In genomic region chr19:33177417-33177976, GRCh38 we compare ENCODE assay signal across 8 cellular contexts. TPM values are rescaled to one million over a fixed set of nuclear protein-coding genes. Genes with fewer than 3 reads are reported as not detected.
A peak's percentile ranks its signal among the peaks of the same experiment; 100 is the strongest.
DNase-seq lines count a peak whose midpoint lies in the region; ATAC-seq lines count a peak whose summit lies in the region.

No MANE protein-coding gene starts in this region.

- H3K4me1 ChIP-seq in CD4-positive, alpha-beta memory T cell (ENCODE audit: insufficient read depth, low read length): peaks cover 37% of the 10 kb centered on the region

- no peaks in the 10 kb centered on the region for H3K27me3 ChIP-seq in CD4-positive, alpha-beta memory T cell (ENCODE audit: insufficient read depth, low read length)

- H3K4me3 Mint-ChIP-seq in CD4-positive, alpha-beta memory T cell: peak overlapping the region; percentile 95 to 99 (median 98)
- H3K4me3 Mint-ChIP-seq in activated CD4-positive, alpha-beta memory T cell treated with anti-CD3 and anti-CD28 coated beads, Interleukin-2, amount 10 ng/mL, durations not matched to agents 7 days and 5 days: peak overlapping the region; percentile 96

- CTCF ChIA-PET in CD4-positive, alpha-beta memory T cell (lab: Charles Lee; ENCODE audit: partially characterized antibody): interaction anchor here (0.7 to 4.8 kb wide), 18 partner anchors 8 to 229 kb away, joined by 3 to 43 read pairs (median 6); partner anchors contain the start of gene CEBPG
- CTCF ChIA-PET in activated CD4-positive, alpha-beta memory T cell treated with anti-CD3 and anti-CD28 coated beads, Interleukin-2, amount 10 ng/mL, durations not matched to agents 7 days and 5 days (lab: Charles Lee): interaction anchor here (1.0 to 4.2 kb wide), 19 partner anchors 8 to 501 kb away, joined by 3 to 72 read pairs (median 5); partner anchors contain the start of genes CEP89, FAAP24, GPATCH1 and NUDT19

- peaks cover 21 to 53% (median 37%) of the 10 kb centered on the region in 4 donors for H3K4me1 Mint-ChIP-seq in CD4-positive, alpha-beta memory T cell
- peaks cover 29% of the 10 kb centered on the region for H3K4me1 Mint-ChIP-seq in activated CD4-positive, alpha-beta memory T cell treated with anti-CD3 and anti-CD28 coated beads, Interleukin-2, amount 10 ng/mL, durations not matched to agents 7 days and 5 days

- POLR2A ChIA-PET in CD4-positive, alpha-beta memory T cell (lab: Charles Lee; ENCODE audit: partially characterized antibody): interaction anchor here (0.8 to 5.2 kb wide), 17 partner anchors 8 to 832 kb away, joined by 3 to 160 read pairs (median 6); partner anchors contain the start of genes CEBPG, CEP89, FAAP24 and GPATCH1
- POLR2A ChIA-PET in activated CD4-positive, alpha-beta memory T cell treated with anti-CD3 and anti-CD28 coated beads, Interleukin-2, amount 10 ng/mL, durations not matched to agents 7 days and 5 days (lab: Charles Lee): interaction anchor here (0.8 to 6.3 kb wide), 17 partner anchors 11 to 1250 kb away, joined by 3 to 119 read pairs (median 7); partner anchors contain the start of genes CEBPG, CEP89, DPY19L3 and FAAP24

- ATAC-seq in GM18870 (IDR thresholded peaks at IDR 0.05; ENCODE audit: unreplicated experiment) (peak; percentile 14), HG02970 (IDR thresholded peaks at IDR 0.05; ENCODE audit: low FRiP score, unreplicated experiment) (no peak)

- intact Hi-C loops in CD4-positive, alpha-beta memory T cell (cut with micrococcal nuclease): loop anchor here (1.0 to 5.0 kb wide), 10 partner anchors 17 to 1077 kb away; partner anchors contain the start of genes ANKRD27, CEBPG, FAAP24 and GARRE1

- H3K4me3 ChIP-seq in CD4-positive, alpha-beta memory T cell (ENCODE audit: low read length in 2 of 2): peak overlapping the region; percentile 71 to 76
- H3K4me3 ChIP-seq in skeletal muscle cell (ENCODE audit: low read depth, low read length): peak overlapping the region; percentile 55

- peaks cover 0 to 4% of the 10 kb centered on the region in 2 donors for H3K27me3 Mint-ChIP-seq in CD4-positive, alpha-beta memory T cell
- H3K27me3 Mint-ChIP-seq in activated CD4-positive, alpha-beta memory T cell treated with anti-CD3 and anti-CD28 coated beads, Interleukin-2, amount 10 ng/mL, durations not matched to agents 7 days and 5 days: peaks cover 4% of the 10 kb centered on the region

- no peaks in the 10 kb centered on the region for H3K9me3 ChIP-seq in CD4-positive, alpha-beta memory T cell (ENCODE audit: control insufficient read depth in 1 of 2, low read length in 2 of 2)

- peak in 4 of 5 donors; percentile 85 to 86 (median 85) for DNase-seq in CD4-positive, alpha-beta memory T cell
- DNase-seq in HuH-7 (ENCODE audit: low spot score): peak; percentile 66
- no peak for DNase-seq in activated CD4-positive, alpha-beta memory T cell treated with anti-CD3 and anti-CD28 coated beads, Interleukin-2, amount 10 ng/mL, durations not matched to agents 7 days and 5 days
- DNase-seq in globus pallidus (ENCODE audit: low spot score): peak; percentile 82
- DNase-seq in skeletal muscle cell (ENCODE audit: low read depth): no peak
- DNase-seq in activated CD4-positive, CD25-positive, alpha-beta regulatory T cell treated with anti-CD3 and anti-CD28 coated beads, Interleukin-2, amount 50 U/mL, for 72 hours: no peak

- peak overlapping the region; percentile 88 for H3K27ac ChIP-seq in CD4-positive, alpha-beta memory T cell (ENCODE audit: low read depth, low read length)

- peaks cover 0 to 14% of the 10 kb centered on the region in 2 donors for H3K36me3 Mint-ChIP-seq in CD4-positive, alpha-beta memory T cell
- H3K36me3 Mint-ChIP-seq in activated CD4-positive, alpha-beta memory T cell treated with anti-CD3 and anti-CD28 coated beads, Interleukin-2, amount 10 ng/mL, durations not matched to agents 7 days and 5 days (ENCODE audit: low read depth): peaks cover 8% of the 10 kb centered on the region

- peak overlapping the region; percentile 97 to 100 (median 99) for H3K27ac Mint-ChIP-seq in CD4-positive, alpha-beta memory T cell
- H3K27ac Mint-ChIP-seq in activated CD4-positive, alpha-beta memory T cell treated with anti-CD3 and anti-CD28 coated beads, Interleukin-2, amount 10 ng/mL, durations not matched to agents 7 days and 5 days: peak overlapping the region; percentile 29

- H3K9me3 Mint-ChIP-seq in CD4-positive, alpha-beta memory T cell: peaks cover 0 to 7% (median under 1%) of the 10 kb centered on the region in 8 donors
- H3K9me3 Mint-ChIP-seq in activated CD4-positive, alpha-beta memory T cell treated with anti-CD3 and anti-CD28 coated beads, Interleukin-2, amount 10 ng/mL, durations not matched to agents 7 days and 5 days: no peaks in the 10 kb centered on the region

- H3K36me3 ChIP-seq in CD4-positive, alpha-beta memory T cell (ENCODE audit: insufficient read depth, low read length): no peaks in the 10 kb centered on the region

RNA-seq across cellular contexts. Expression of gene LRP3, which starts 16.6 kb away (rescaled TPM):
- total RNA-seq in CD4-positive, alpha-beta memory T cell: under 1 TPM in 1 of 2 experiments, not detected in 1; 0.32 TPM
- polyA plus RNA-seq in CD4-positive, alpha-beta memory T cell: not detected
- total RNA-seq in activated CD4-positive, alpha-beta memory T cell treated with anti-CD3 and anti-CD28 coated beads, Interleukin-2, amount 10 ng/mL, durations not matched to agents 7 days and 5 days: not detected

RNA-seq across cellular contexts. Expression of gene WDR88, which starts 45.6 kb away (rescaled TPM):
- total RNA-seq in CD4-positive, alpha-beta memory T cell: under 1 TPM; 0.58 TPM
- under 1 TPM; 0.11 to 0.28 TPM for polyA plus RNA-seq in CD4-positive, alpha-beta memory T cell
- total RNA-seq in activated CD4-positive, alpha-beta memory T cell treated with anti-CD3 and anti-CD28 coated beads, Interleukin-2, amount 10 ng/mL, durations not matched to agents 7 days and 5 days: not detected

RNA-seq across cellular contexts. Expression of gene SLC7A10, which starts 48.2 kb away (rescaled TPM):
- total RNA-seq in CD4-positive, alpha-beta memory T cell: not detected
- polyA plus RNA-seq in CD4-positive, alpha-beta memory T cell: not detected
- total RNA-seq in activated CD4-positive, alpha-beta memory T cell treated with anti-CD3 and anti-CD28 coated beads, Interleukin-2, amount 10 ng/mL, durations not matched to agents 7 days and 5 days: not detected

Comparison
In these comparisons a context has a peak if more than half of its experiments do, and no peak if none do; other contexts are left out.
1. DNase-seq: peak in CD4-positive, alpha-beta memory T cell (4 of 5), HuH-7 (single experiment) and globus pallidus (single experiment); none in activated CD4-positive, alpha-beta memory T cell treated with anti-CD3 and anti-CD28 coated beads, Interleukin-2, amount 10 ng/mL, durations not matched to agents 7 days and 5 days (single experiment), skeletal muscle cell (single experiment) and activated CD4-positive, CD25-positive, alpha-beta regulatory T cell treated with anti-CD3 and anti-CD28 coated beads, Interleukin-2, amount 50 U/mL, for 72 hours (single experiment).